13 cellular contexts compared by ENCODE assay signal in genomic region chr20:59837623-59838394, GRCh38.
DNase-seq lines count a peak whose midpoint lies in the region; ATAC-seq and TF ChIP-seq lines count a peak whose summit lies in the region.
"Had no signal": no experiment of that assay in that cellular context is flagged by ENCODE, and none has a peak within 500 bp of the region (broad histone marks: within the 10 kb centered on the region; RNA-seq: fewer than 3 reads in every experiment).

No MANE protein-coding gene starts in this region.

- H3K4me3 Mint-ChIP-seq in brain (peak overlapping the region in 4 of 5 experiments; percentile 18 to 69 (median 60)), mesothelial cell of epicardium (no peak overlapping the region)
- H3K4me3 Mint-ChIP-seq: CD4-positive, alpha-beta T cell; IgD-negative memory B cell had no signal

- ATAC-seq in GM18505 (IDR thresholded peaks at IDR 0.05; ENCODE audit: unreplicated experiment) (peak; percentile 83), GM21367 (IDR thresholded peaks at IDR 0.05; ENCODE audit: unreplicated experiment) (peak; percentile 68), HG03064 (IDR thresholded peaks at IDR 0.05; ENCODE audit: low read depth, unreplicated experiment) (peak; percentile 82)

- no peak for TF ChIP-seq POLR2A in GM18505 (IDR thresholded peaks at IDR 0.05; ENCODE audit: borderline replicate concordance, extremely low read depth, insufficient read depth, insufficient read length)

- peaks cover 11% of the 10 kb centered on the region for H3K36me3 Mint-ChIP-seq in brain
- no peaks in the 10 kb centered on the region for H3K36me3 Mint-ChIP-seq in mesothelial cell of epicardium

- peaks cover 5% of the 10 kb centered on the region for H3K27me3 Mint-ChIP-seq in brain
- peaks cover 99% of the 10 kb centered on the region for H3K27me3 Mint-ChIP-seq in mesothelial cell of epicardium (ENCODE audit: low read depth)

- TF ChIP-seq CTCF in brain (conservative IDR thresholded peaks at IDR 0.05), result no peak
- no peak for TF ChIP-seq CTCF in mesothelial cell of epicardium (IDR thresholded peaks at IDR 0.05; ENCODE audit: unreplicated experiment)

- peaks cover 56% of the 10 kb centered on the region for H3K4me1 Mint-ChIP-seq in brain
- peaks cover 12% of the 10 kb centered on the region for H3K4me1 Mint-ChIP-seq in mesothelial cell of epicardium

- H3K9me3 Mint-ChIP-seq in brain, result no peaks in the 10 kb centered on the region
- H3K9me3 Mint-ChIP-seq in mesothelial cell of epicardium, result no peaks in the 10 kb centered on the region
- H3K9me3 Mint-ChIP-seq: CD4-positive, alpha-beta T cell had no signal

- H3K27ac Mint-ChIP-seq in brain, result peak overlapping the region in 3 of 5 experiments; percentile 33 to 64 (median 34)
- no peak overlapping the region for H3K27ac Mint-ChIP-seq in mesothelial cell of epicardium
- H3K27ac Mint-ChIP-seq: CD4-positive, alpha-beta T cell; IgD-negative memory B cell had no signal

- DNase-seq in stimulated activated CD8-positive, alpha-beta memory T cell treated with anti-CD3 and anti-CD28 coated beads, Interleukin-4, amount 100 ng/mL, for 48 hours, result no peak
- DNase-seq in COLO668 (lab: John Stamatoyannopoulos, UW; ENCODE audit: unreplicated experiment) (no peak), mesothelial cell of epicardium (ENCODE audit: low spot score in 2 of 2, unreplicated experiment in 2 of 2) (no peak)
- no peak for DNase-seq in activated CD4-positive, alpha-beta T cell treated with anti-CD3 and anti-CD28 coated beads for 48 hours
- DNase-seq: CD4-positive, alpha-beta T cell; H7; NCI-H187; upper lobe of left lung had no signal
